ENCODE assay signal across 8 cellular contexts in the genomic region with DNA sequence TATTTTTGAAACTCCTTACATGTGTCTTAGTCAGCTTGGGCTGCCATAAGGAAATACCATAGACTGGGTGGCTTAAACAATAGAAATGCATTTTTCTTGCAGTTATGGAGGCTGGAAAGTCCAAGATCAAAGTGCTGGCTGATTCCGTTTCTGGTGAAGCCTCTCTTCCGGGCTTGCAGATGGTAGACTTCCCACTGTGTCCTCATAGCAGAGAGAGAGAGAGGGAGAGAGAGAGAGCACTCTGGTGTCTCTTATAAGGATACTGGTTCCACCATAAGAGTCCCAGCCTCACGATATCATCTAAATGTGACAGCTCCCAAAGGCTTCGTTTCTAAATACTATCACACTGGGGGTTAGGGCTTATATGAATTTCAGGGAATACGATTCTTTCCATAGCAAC. TPM values are rescaled to one million over a fixed set of nuclear protein-coding genes. Genes with fewer than 3 reads are reported as not detected.
DNase-seq lines count a peak whose midpoint lies in the region; ATAC-seq and TF ChIP-seq lines count a peak whose summit lies in the region.

No MANE protein-coding gene starts in this region.

- 36 to 46% methylated on average over 5 of the region's 5 CpGs for WGBS in esophagus squamous epithelium, 2 donors
- 32 to 47% methylated on average over 5 of the region's 5 CpGs for WGBS in testis, 2 donors

- intact Hi-C loops in Panc1 (cut with micrococcal nuclease; ENCODE audit: unreplicated experiment) (loop anchor here (2.0 to 10.0 kb wide), 2 partner anchors 171 to 517 kb away; no protein-coding TSS in a partner anchor), esophagus squamous epithelium (cut with DNase I) (loop anchor here (2.0 kb wide), 1 partner anchor 517 kb away; no protein-coding TSS in a partner anchor), testis (cut with DNase I; ENCODE audit: low total_unique reads) (no loop called here)

- no TSS peak for BruUV-seq in Panc1 (replicated peaks; lab: Mats Ljungman, UMichigan)

- TF ChIP-seq POLR2A in esophagus squamous epithelium (IDR thresholded peaks at IDR 0.05) (no peak), testis (IDR thresholded peaks at IDR 0.05) (no peak)

- H3K9me3 ChIP-seq in Panc1 (ENCODE audit: control insufficient read depth, insufficient read depth, low read depth, low read length) (no peaks in the 10 kb centered on the region), esophagus squamous epithelium (no peaks in the 10 kb centered on the region), testis (no peaks in the 10 kb centered on the region)

- peak; percentile 17 for DNase-seq in activated T-cell treated with anti-CD3 and anti-CD28 coated beads, Interleukin-2, amount 50 U/mL, for 1 hour
- no peak for DNase-seq in activated T-cell treated with anti-CD3 and anti-CD28 coated beads for 4 hours
- DNase-seq in Panc1 (ENCODE audit: low read depth, low spot score) = no peak
- no peak for DNase-seq in esophagus squamous epithelium (lab: John Stamatoyannopoulos, UW)
- no peak for DNase-seq in testis
- DNase-seq in H7 = no peak
- DNase-seq in NCI-H446 treated with DMSO at 0.1 percent for 48 hours (lab: John Stamatoyannopoulos, UW) = no peak
- DNase-seq in kidney tubule cell (ENCODE audit: low spot score) = no peak

- H3K36me3 ChIP-seq in Panc1 (ENCODE audit: control insufficient read depth, insufficient read depth, low read length) (no peaks in the 10 kb centered on the region), esophagus squamous epithelium (no peaks in the 10 kb centered on the region), testis (ENCODE audit: low read depth, missing control alignments) (no peaks in the 10 kb centered on the region), H7 (replicated peaks; ENCODE audit: control insufficient read depth, insufficient read depth, low read length) (no peaks in the 10 kb centered on the region)

- H3K27ac ChIP-seq in Panc1 (ENCODE audit: low read length) (no peak overlapping the region), esophagus squamous epithelium (peak overlapping the region in 2 of 4 donors; percentile 66 to 79), testis (peak overlapping the region in 1 of 2 donors; percentile 21)

- CTCF ChIA-PET in Panc1 (lab: Charles Lee) = no interaction called here

- POLR2A ChIA-PET in Panc1 (lab: Charles Lee) = no interaction called here

- H3K4me3 ChIP-seq in Panc1 (ENCODE audit: low read depth in 2 of 2, low read length in 2 of 2) (peak overlapping the region; percentile 35 to 37; a peak in 3 of 4 replicates), esophagus squamous epithelium (peak overlapping the region; percentile 36 to 64 (median 52)), testis (peak overlapping the region; percentile 31 to 41), H7 (ENCODE audit: insufficient read depth, low read depth, low read length) (no peak overlapping the region)

- in situ Hi-C loops in Panc1 (cut with HindIII; ENCODE audit: low pct_unique_long_range_greater_than_20kb, low sequenced_read_pairs) = no loop called here

- TF ChIP-seq CTCF in Panc1 (IDR thresholded peaks at IDR 0.05) (no peak), esophagus squamous epithelium (IDR thresholded peaks at IDR 0.05) (no peak), testis (IDR thresholded peaks at IDR 0.05) (no peak)

- H3K4me1 ChIP-seq in Panc1 (ENCODE audit: control insufficient read depth, insufficient read depth, low read length) (no peaks in the 10 kb centered on the region), esophagus squamous epithelium (peaks cover 0 to 8% (median 0%) of the 10 kb centered on the region in 3 donors), testis (no peaks in the 10 kb centered on the region)

- ATAC-seq in Panc1 = no peak

- H3K27me3 ChIP-seq in Panc1 (ENCODE audit: control insufficient read depth, insufficient read depth, low read length) (no peaks in the 10 kb centered on the region), esophagus squamous epithelium (no peaks in the 10 kb centered on the region), testis (no peaks in the 10 kb centered on the region), H7 (ENCODE audit: control insufficient read depth, insufficient read depth, low read length) (no peaks in the 10 kb centered on the region)

RNA-seq across cellular contexts. Expression of gene ENPEP, which starts 39.7 kb away (rescaled TPM):
- total RNA-seq in Panc1 (2021; ENCODE audit: unreplicated experiment) (not detected), esophagus squamous epithelium (1 to 10 TPM in 2 of 4 donors, under 1 TPM in 2; 0.30 to 1.6 (median 0.86) TPM), testis (1 to 10 TPM; 1.7 to 2.4 TPM)
- not detected for polyA plus RNA-seq in Panc1 (2012; ENCODE audit: insufficient read length)
- polyA plus RNA-seq in testis (ENCODE audit: insufficient read depth, low read depth, low replicate concordance) = 1.7 TPM
- 0.44 and 0.76 TPM in 2 replicates for total RNA-seq in H7 (2014; rRNA removed; shearing (Covaris generic))
